Comparison of ENCODE assay signal across 20 cellular contexts in genomic region chr3:30637310-30638227, GRCh38. TPM values are rescaled to one million over a fixed set of nuclear protein-coding genes. Genes with fewer than 3 reads are reported as not detected.
DNase-seq lines count a peak whose midpoint lies in the region; ATAC-seq and TF ChIP-seq lines count a peak whose summit lies in the region.
"Had no signal": no experiment of that assay in that cellular context is flagged by ENCODE, and none has a peak within 500 bp of the region (broad histone marks: within the 10 kb centered on the region; RNA-seq: fewer than 3 reads in every experiment).

No MANE protein-coding gene starts in this region.

- peaks cover 97% of the 10 kb centered on the region for H3K4me1 ChIP-seq in DOHH2 (ENCODE audit: control insufficient read depth, low read length)
- H3K4me1 ChIP-seq in naive thymus-derived CD4-positive, alpha-beta T cell (ENCODE audit: control insufficient read depth in 2 of 2, insufficient read depth in 2 of 2, low read length in 2 of 2) = peaks cover 96 to 98% of the 10 kb centered on the region in 2 donors

- no peaks in the 10 kb centered on the region for H3K9me2 ChIP-seq in DOHH2 (replicated peaks; ENCODE audit: control insufficient read depth, low read length)

- peaks cover 64% of the 10 kb centered on the region for H3K36me3 Mint-ChIP-seq in activated CD4-positive, alpha-beta T cell treated with anti-CD3 and anti-CD28 coated beads for 36 hours (ENCODE audit: low read depth)
- peaks cover 51% of the 10 kb centered on the region for H3K36me3 Mint-ChIP-seq in activated T-helper 1 cell treated with anti-CD3 and anti-CD28 coated beads, Interleukin-12 subunit alpha, Interleukin-12 subunit beta, Interleukin-2, Interleukin-4 antibody, amounts not matched to agents 30 ng/mL and 10 ng/mL and 1 ng/mL, durations not matched to agents 14 hours and 24 hours and 36 hours (ENCODE audit: low read depth)
- H3K36me3 Mint-ChIP-seq in naive thymus-derived CD4-positive, alpha-beta T cell = peaks cover 0 to 40% (median 34%) of the 10 kb centered on the region in 5 donors

- H3K36me3 ChIP-seq in DOHH2 (ENCODE audit: control insufficient read depth, low read length) = peaks cover 4% of the 10 kb centered on the region; the same call in 1 of the 2 replicates
- H3K36me3 ChIP-seq in naive thymus-derived CD4-positive, alpha-beta T cell (ENCODE audit: control insufficient read depth in 2 of 3, insufficient read depth in 3 of 3, low read length in 3 of 3) = no peaks in the 10 kb centered on the region
- H3K36me3 ChIP-seq: gastroesophageal sphincter, uterus had no signal

- no peak for TF ChIP-seq CTCF in DOHH2 (IDR thresholded peaks at IDR 0.05; ENCODE audit: low read depth, low read length, poor library complexity, severe bottlenecking)

- CTCF ChIA-PET in activated CD4-positive, alpha-beta T cell treated with anti-CD3 and anti-CD28 coated beads for 36 hours (lab: Charles Lee) = interaction anchor here (0.7 to 1.6 kb wide), 9 partner anchors 9 to 318 kb away, joined by 3 to 5 read pairs (median 4); partner anchors contain the start of gene TGFBR2
- CTCF ChIA-PET in naive thymus-derived CD4-positive, alpha-beta T cell (lab: Charles Lee) = interaction anchor here (0.6 to 1.4 kb wide), 4 partner anchors 11 to 595 kb away, joined by 3 to 8 read pairs (median 4); no protein-coding TSS in a partner anchor

- intact Hi-C loops in activated CD4-positive, alpha-beta T cell treated with anti-CD3 and anti-CD28 coated beads for 36 hours (cut with DNase I, micrococcal nuclease) = loop anchor here in 1 of 2 experiments (10.0 kb wide), 1 partner anchor 437 kb away; no protein-coding TSS in a partner anchor
- intact Hi-C loops in activated T-helper 1 cell treated with anti-CD3 and anti-CD28 coated beads, Interleukin-12 subunit alpha, Interleukin-12 subunit beta, Interleukin-2, Interleukin-4 antibody, amounts not matched to agents 30 ng/mL and 10 ng/mL and 1 ng/mL, durations not matched to agents 14 hours and 24 hours and 36 hours (cut with micrococcal nuclease) = loop anchor here (5.0 kb wide), 1 partner anchor 350 kb away; no protein-coding TSS in a partner anchor
- intact Hi-C loops in naive thymus-derived CD4-positive, alpha-beta T cell (cut with micrococcal nuclease) = no loop called here
- intact Hi-C loops in sciatic nerve (cut with DNase I) = no loop called here

- no peaks in the 10 kb centered on the region for H3K9me3 Mint-ChIP-seq in activated CD4-positive, alpha-beta T cell treated with anti-CD3 and anti-CD28 coated beads for 36 hours (ENCODE audit: low read depth)
- no peaks in the 10 kb centered on the region for H3K9me3 Mint-ChIP-seq in activated T-helper 1 cell treated with anti-CD3 and anti-CD28 coated beads, Interleukin-12 subunit alpha, Interleukin-12 subunit beta, Interleukin-2, Interleukin-4 antibody, amounts not matched to agents 30 ng/mL and 10 ng/mL and 1 ng/mL, durations not matched to agents 14 hours and 24 hours and 36 hours
- H3K9me3 Mint-ChIP-seq in naive thymus-derived CD4-positive, alpha-beta T cell = peaks cover 0 to 2% (median 0%) of the 10 kb centered on the region in 11 donors
- H3K9me3 Mint-ChIP-seq: GM23338, nephron had no signal

- H3K27ac ChIP-seq in DOHH2 (ENCODE audit: low read depth, low read length) = no peak overlapping the region; the same call in 1 of the 2 replicates
- peak overlapping the region; percentile 59 for H3K27ac ChIP-seq in naive thymus-derived CD4-positive, alpha-beta T cell (ENCODE audit: low read depth, low read length)
- H3K27ac ChIP-seq: VCaP had no signal

- H3K4me1 Mint-ChIP-seq in activated CD4-positive, alpha-beta T cell treated with anti-CD3 and anti-CD28 coated beads for 36 hours = peaks cover 96% of the 10 kb centered on the region
- peaks cover 96% of the 10 kb centered on the region for H3K4me1 Mint-ChIP-seq in activated T-helper 1 cell treated with anti-CD3 and anti-CD28 coated beads, Interleukin-12 subunit alpha, Interleukin-12 subunit beta, Interleukin-2, Interleukin-4 antibody, amounts not matched to agents 30 ng/mL and 10 ng/mL and 1 ng/mL, durations not matched to agents 14 hours and 24 hours and 36 hours (ENCODE audit: low read depth)
- H3K4me1 Mint-ChIP-seq in naive thymus-derived CD4-positive, alpha-beta T cell = peaks cover 78 to 99% (median 90%) of the 10 kb centered on the region in 7 donors

- peak overlapping the region; percentile 97 for H3K27ac Mint-ChIP-seq in activated CD4-positive, alpha-beta T cell treated with anti-CD3 and anti-CD28 coated beads for 36 hours
- H3K27ac Mint-ChIP-seq in activated T-helper 1 cell treated with anti-CD3 and anti-CD28 coated beads, Interleukin-12 subunit alpha, Interleukin-12 subunit beta, Interleukin-2, Interleukin-4 antibody, amounts not matched to agents 30 ng/mL and 10 ng/mL and 1 ng/mL, durations not matched to agents 14 hours and 24 hours and 36 hours = peak overlapping the region; percentile 94
- H3K27ac Mint-ChIP-seq in naive thymus-derived CD4-positive, alpha-beta T cell = peak overlapping the region; percentile 84 to 98 (median 95)
- H3K27ac Mint-ChIP-seq: GM23338, nephron had no signal

- peaks cover 15% of the 10 kb centered on the region for H3F3A ChIP-seq in DOHH2 (ENCODE audit: control insufficient read depth, insufficient read depth)

- no peaks in the 10 kb centered on the region for H3K9me3 ChIP-seq in DOHH2 (ENCODE audit: control insufficient read depth, insufficient read depth, low read length)
- no peaks in the 10 kb centered on the region for H3K9me3 ChIP-seq in naive thymus-derived CD4-positive, alpha-beta T cell (ENCODE audit: control insufficient read depth in 2 of 3, low read length in 3 of 3)
- H3K9me3 ChIP-seq: gastroesophageal sphincter, stomach, uterus had no signal

- POLR2A ChIA-PET in activated CD4-positive, alpha-beta T cell treated with anti-CD3 and anti-CD28 coated beads for 36 hours (lab: Charles Lee) = interaction anchor here (0.6 to 1.3 kb wide), 4 partner anchors 17 to 31 kb away, joined by 3 to 8 read pairs (median 6); no protein-coding TSS in a partner anchor
- POLR2A ChIA-PET in naive thymus-derived CD4-positive, alpha-beta T cell (lab: Charles Lee) = interaction anchor here (0.6 to 33.4 kb wide), 7 partner anchors 9 to 314 kb away, joined by 3 to 853 read pairs (median 4); partner anchors contain the start of gene TGFBR2

- no peaks in the 10 kb centered on the region for H3K27me3 ChIP-seq in DOHH2 (ENCODE audit: control insufficient read depth, low read length)
- no peaks in the 10 kb centered on the region for H3K27me3 ChIP-seq in naive thymus-derived CD4-positive, alpha-beta T cell (ENCODE audit: control insufficient read depth in 2 of 2, insufficient read depth in 2 of 2, low read length in 2 of 2)
- H3K27me3 ChIP-seq: gastroesophageal sphincter, stomach, uterus had no signal

- ATAC-seq in activated CD4-positive, alpha-beta T cell treated with anti-CD3 and anti-CD28 coated beads for 36 hours = no peak
- ATAC-seq in naive thymus-derived CD4-positive, alpha-beta T cell = no peak
- no peak for ATAC-seq in sciatic nerve
- ATAC-seq: gastroesophageal sphincter, GM12878, GM23338 had no signal

- no peaks in the 10 kb centered on the region for H3K27me3 Mint-ChIP-seq in activated CD4-positive, alpha-beta T cell treated with anti-CD3 and anti-CD28 coated beads for 36 hours
- H3K27me3 Mint-ChIP-seq in activated T-helper 1 cell treated with anti-CD3 and anti-CD28 coated beads, Interleukin-12 subunit alpha, Interleukin-12 subunit beta, Interleukin-2, Interleukin-4 antibody, amounts not matched to agents 30 ng/mL and 10 ng/mL and 1 ng/mL, durations not matched to agents 14 hours and 24 hours and 36 hours (ENCODE audit: insufficient read depth) = no peaks in the 10 kb centered on the region
- no peaks in the 10 kb centered on the region for H3K27me3 Mint-ChIP-seq in naive thymus-derived CD4-positive, alpha-beta T cell

- H3K4me3 Mint-ChIP-seq in activated CD4-positive, alpha-beta T cell treated with anti-CD3 and anti-CD28 coated beads for 36 hours = peak overlapping the region; percentile 50
- H3K4me3 Mint-ChIP-seq in activated T-helper 1 cell treated with anti-CD3 and anti-CD28 coated beads, Interleukin-12 subunit alpha, Interleukin-12 subunit beta, Interleukin-2, Interleukin-4 antibody, amounts not matched to agents 30 ng/mL and 10 ng/mL and 1 ng/mL, durations not matched to agents 14 hours and 24 hours and 36 hours = peak overlapping the region; percentile 61
- H3K4me3 Mint-ChIP-seq in naive thymus-derived CD4-positive, alpha-beta T cell = peak overlapping the region; percentile 45 to 88 (median 74)
- H3K4me3 Mint-ChIP-seq: GM23338, nephron had no signal

- peak overlapping the region; percentile 85 for H3K4me2 ChIP-seq in DOHH2 (ENCODE audit: low read length)
- H3K4me2 ChIP-seq: GM23338 had no signal

- peaks cover 90% of the 10 kb centered on the region for H3K79me2 ChIP-seq in DOHH2 (ENCODE audit: control insufficient read depth, low read length)

- H4K20me1 ChIP-seq in DOHH2 (ENCODE audit: control insufficient read depth, insufficient read depth, low read depth, low read length) = 0 out of 2 replicates have a peak, but pooled peaks cover 9% of the 10 kb centered on the region

- DNase-seq in activated CD4-positive, alpha-beta T cell treated with anti-CD3 and anti-CD28 coated beads for 36 hours = no peak
- no peak for DNase-seq in activated CD4-positive, alpha-beta T cell treated with anti-CD3 and anti-CD28 coated beads, Interleukin-2, amount 50 U/mL, for 48 hours
- DNase-seq in activated T-helper 1 cell treated with anti-CD3 and anti-CD28 coated beads, Interleukin-12 subunit alpha, Interleukin-12 subunit beta, Interleukin-2, Interleukin-4 antibody, amounts not matched to agents 30 ng/mL and 10 ng/mL and 1 ng/mL, durations not matched to agents 14 hours and 24 hours and 36 hours (ENCODE audit: low spot score) = no peak
- no peak for DNase-seq in naive thymus-derived CD4-positive, alpha-beta T cell
- DNase-seq in dermis blood vessel endothelial cell (no peak), sciatic nerve (ENCODE audit: low spot score) (no peak), NCI-H1436 treated with DMSO at 0.1 percent for 48 hours (lab: John Stamatoyannopoulos, UW) (no peak)
- DNase-seq: Karpas-422, NCI-H1105 treated with DMSO at 0.1 percent for 48 hours, NCI-H748 treated with DMSO at 0.1 percent for 48 hours, RPMI8226, stomach, SW 1271, uterus had no signal

- no peak overlapping the region for H3K4me3 ChIP-seq in DOHH2 (ENCODE audit: low read length)
- H3K4me3 ChIP-seq in naive thymus-derived CD4-positive, alpha-beta T cell (ENCODE audit: low read length) = peak overlapping the region; percentile 10
- H3K4me3 ChIP-seq: gastroesophageal sphincter, GM12878, GM23338, stomach, uterus had no signal

RNA-seq across cellular contexts. Expression of gene TGFBR2, which starts 31.2 kb away (rescaled TPM):
- 10 to 100 TPM; 45.5 to 46.6 TPM for total RNA-seq in activated CD4-positive, alpha-beta T cell treated with anti-CD3 and anti-CD28 coated beads for 36 hours
- total RNA-seq in activated T-helper 1 cell treated with anti-CD3 and anti-CD28 coated beads, Interleukin-12 subunit alpha, Interleukin-12 subunit beta, Interleukin-2, Interleukin-4 antibody, amounts not matched to agents 30 ng/mL and 10 ng/mL and 1 ng/mL, durations not matched to agents 14 hours and 24 hours and 36 hours = 58.2 and 59.6 TPM in 2 replicates
- 100 to 1,000 TPM in 4 of 5 experiments, 10 to 100 TPM in 1; 63.0 to 171 (median 155) TPM for total RNA-seq in naive thymus-derived CD4-positive, alpha-beta T cell
- polyA plus RNA-seq in naive thymus-derived CD4-positive, alpha-beta T cell = 100 to 1,000 TPM; 150 to 263 TPM
- 632 and 715 TPM in 2 replicates for total RNA-seq in dermis blood vessel endothelial cell
- 221 TPM for total RNA-seq in sciatic nerve
